ENCODE assay signal across 8 cellular contexts in genomic region chr12:67220065-67220464, GRCh38. TPM values are rescaled to one million over a fixed set of nuclear protein-coding genes. Genes with fewer than 3 reads are reported as not detected.
A peak's percentile ranks its signal among the peaks of the same experiment; 100 is the strongest.
DNase-seq lines count a peak whose midpoint lies in the region.
"Had no signal": no experiment of that assay in that cellular context is flagged by ENCODE, and none has a peak within 500 bp of the region (broad histone marks: within the 10 kb centered on the region; RNA-seq: fewer than 3 reads in every experiment).

No MANE protein-coding gene starts in this region.

- in situ Hi-C loops in GM23248 (cut with MboI), result no loop called here

- H3K4me1 ChIP-seq in GM23248 (ENCODE audit: insufficient read depth), result no peaks in the 10 kb centered on the region
- no peaks in the 10 kb centered on the region for H3K4me1 ChIP-seq in trophoblast cell (ENCODE audit: control insufficient read depth in 1 of 2, insufficient read depth in 2 of 2, low read length in 2 of 2)

- H3K23ac ChIP-seq in trophoblast cell (ENCODE audit: low read length), result no peak overlapping the region

- no peak overlapping the region for H3K14ac ChIP-seq in trophoblast cell (ENCODE audit: low read length)

- no peak overlapping the region for H2BK120ac ChIP-seq in trophoblast cell (ENCODE audit: insufficient read depth, low read length, poor library complexity)

- DNase-seq in GM23248, result peak; percentile 8
- peak; percentile 77 for DNase-seq in NCI-H1694 treated with DMSO at 0.1 percent for 48 hours (lab: John Stamatoyannopoulos, UW)
- peak; percentile 7 for DNase-seq in astrocyte of the hippocampus (ENCODE audit: low read depth, low spot score)
- peak; percentile 3 to 48 for DNase-seq in trophoblast cell
- no peak for DNase-seq in H7
- DNase-seq in activated naive CD4-positive, alpha-beta T cell (lab: John Stamatoyannopoulos, UW), result no peak
- no peak for DNase-seq in NCI-H510A treated with DMSO at 0.1 percent for 48 hours (lab: John Stamatoyannopoulos, UW)
- DNase-seq: activated gamma-delta T cell had no signal

- 9 to 15% methylated on average over 4 of the region's 4 CpGs for WGBS in GM23248 (ENCODE audit: low coverage in 1 of 2, low lambda C conversion rate in 2 of 2, missing lambda C conversion rate in 2 of 2), 2 experiments
- WGBS in trophoblast cell (ENCODE audit: extremely low coverage, insufficient coverage, insufficient read length), result no CpG with 5 or more reads among the region's 4 CpGs

- no peak overlapping the region for H2BK12ac ChIP-seq in trophoblast cell (ENCODE audit: low read length)

- no peak overlapping the region for H4K8ac ChIP-seq in trophoblast cell (ENCODE audit: low read depth, low read length)

- H3K4ac ChIP-seq in trophoblast cell (ENCODE audit: low read depth, low read length), result no peak overlapping the region

- no peaks in the 10 kb centered on the region for H3K9me3 ChIP-seq in GM23248 (ENCODE audit: low read depth)
- H3K9me3 ChIP-seq in trophoblast cell (ENCODE audit: insufficient read depth, low read depth, low read length), result no peaks in the 10 kb centered on the region

- no peaks in the 10 kb centered on the region for H3K9me2 ChIP-seq in GM23248 (ENCODE audit: insufficient read depth)

- no peak overlapping the region for H3K18ac ChIP-seq in trophoblast cell (ENCODE audit: low read length)

- no peak overlapping the region for H2BK5ac ChIP-seq in trophoblast cell (ENCODE audit: low read depth, low read length, poor library complexity)

- H2AFZ ChIP-seq in GM23248 (no peak overlapping the region), trophoblast cell (ENCODE audit: insufficient read depth, low read length, poor library complexity) (no peak overlapping the region)

- no peaks in the 10 kb centered on the region; the same call in 1 of the 2 replicates for H3K27me3 ChIP-seq in GM23248 (replicated peaks; ENCODE audit: insufficient read depth)
- no peaks in the 10 kb centered on the region for H3K27me3 ChIP-seq in trophoblast cell (ENCODE audit: insufficient read depth, low read length)
- H3K27me3 ChIP-seq in H7 (ENCODE audit: control insufficient read depth, insufficient read depth, low read length), result no peaks in the 10 kb centered on the region

- no peaks in the 10 kb centered on the region for H3F3A ChIP-seq in GM23248 (ENCODE audit: insufficient read depth)

- no peaks in the 10 kb centered on the region for H4K20me1 ChIP-seq in GM23248 (ENCODE audit: insufficient read depth)

- H3K4me3 ChIP-seq in GM23248, result no peak overlapping the region
- H3K4me3 ChIP-seq in trophoblast cell (ENCODE audit: low read depth, low read length), result no peak overlapping the region
- no peak overlapping the region for H3K4me3 ChIP-seq in H7 (ENCODE audit: insufficient read depth, low read depth, low read length)

- no peak overlapping the region for H2AK5ac ChIP-seq in trophoblast cell (ENCODE audit: low read length)

- H3K79me1 ChIP-seq in trophoblast cell (ENCODE audit: low read length), result no peaks in the 10 kb centered on the region

- H3K27ac ChIP-seq in GM23248 (no peak overlapping the region), trophoblast cell (ENCODE audit: low read depth, low read length) (no peak overlapping the region)

- H3K36me3 ChIP-seq in GM23248 (ENCODE audit: low read depth) (no peaks in the 10 kb centered on the region), trophoblast cell (ENCODE audit: control insufficient read depth in 1 of 2, insufficient read depth in 2 of 2, low read length in 2 of 2) (no peaks in the 10 kb centered on the region), H7 (replicated peaks; ENCODE audit: control insufficient read depth, insufficient read depth, low read length) (no peaks in the 10 kb centered on the region)

- H4K91ac ChIP-seq in trophoblast cell (ENCODE audit: low read depth, low read length), result no peak overlapping the region

- H3K4me2 ChIP-seq in GM23248 (ENCODE audit: unreplicated experiment) (no peak overlapping the region), trophoblast cell (ENCODE audit: low read length) (no peak overlapping the region)

- H3K79me2 ChIP-seq in GM23248 (ENCODE audit: insufficient read depth) (no peaks in the 10 kb centered on the region), trophoblast cell (ENCODE audit: control insufficient read depth, insufficient read depth, low read length, poor library complexity) (no peaks in the 10 kb centered on the region)

- H4K12ac ChIP-seq in trophoblast cell (ENCODE audit: low read depth, low read length), result no peak overlapping the region

- H3K9ac ChIP-seq in GM23248, result no peak overlapping the region
- no peak overlapping the region for H3K9ac ChIP-seq in trophoblast cell (ENCODE audit: low read length)

RNA-seq across cellular contexts. Expression of gene CAND1, which starts 49.1 kb away (rescaled TPM):
- 65.1 and 92.6 TPM in 2 replicates for total RNA-seq in GM23248 (2014; rRNA removed; shearing (Covaris generic))
- 111 and 121 TPM in 2 replicates for polyA plus RNA-seq in GM23248 (2016; fragmentation: Nextera tagmentation; extraction: Ambion mirVana)
- polyA plus RNA-seq in trophoblast cell (2013), result 85.1 and 87.6 TPM in 2 replicates
- 134 and 153 TPM in 2 replicates for total RNA-seq in H7 (2014; rRNA removed; shearing (Covaris generic))

Comparison
In these comparisons a context has a peak if more than half of its experiments do, and no peak if none do; other contexts are left out.
1. DNase-seq: peak in GM23248 (single experiment), NCI-H1694 treated with DMSO at 0.1 percent for 48 hours (single experiment), astrocyte of the hippocampus (single experiment) and trophoblast cell (2 of 2); none in H7 (single experiment), activated naive CD4-positive, alpha-beta T cell (0 of 4) and NCI-H510A treated with DMSO at 0.1 percent for 48 hours (single experiment).